8 cellular contexts compared by ENCODE assay signal in the genomic region with DNA sequence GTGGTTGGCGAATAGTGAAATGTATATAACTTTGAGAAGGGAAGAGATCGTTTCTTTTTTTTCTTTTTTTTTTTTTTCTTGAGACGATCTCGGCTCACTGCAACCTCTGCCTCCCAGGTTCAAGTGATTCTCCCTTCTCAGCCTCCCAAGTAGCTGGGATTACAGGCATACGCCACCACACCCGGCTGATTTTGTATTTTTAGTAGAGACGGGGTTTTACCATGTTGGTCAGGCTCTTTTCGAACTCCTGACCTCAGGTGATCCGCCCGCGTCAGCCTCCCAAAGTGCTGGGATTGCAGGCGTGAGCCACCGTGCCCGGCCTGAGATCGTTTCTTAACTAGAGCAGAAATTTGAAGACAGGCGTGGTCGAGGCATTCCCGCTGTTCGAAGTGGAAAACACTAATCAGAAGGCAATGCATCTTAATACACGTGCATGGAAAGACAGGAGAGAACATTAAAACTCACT. TPM values are rescaled to one million over a fixed set of nuclear protein-coding genes. Genes with fewer than 3 reads are reported as not detected.
DNase-seq lines count a peak whose midpoint lies in the region; ATAC-seq and TF ChIP-seq lines count a peak whose summit lies in the region.
"Not testable (repeated sequence)": the region's sequence is repeated elsewhere in the genome, so short reads cannot be mapped to it uniquely, and the experiment has no call there.

No MANE protein-coding gene starts in this region.

- H3K4me3 Mint-ChIP-seq in CD4-positive, alpha-beta T cell = peak overlapping the region; percentile 93
- H3K4me3 Mint-ChIP-seq in T-cell = peak overlapping the region; percentile 92 to 98 (median 95)

- H3K4me1 ChIP-seq in KMS-11 (ENCODE audit: low read depth, poor library complexity, severe bottlenecking) (peaks cover 23% of the 10 kb centered on the region), iPS-20b (ENCODE audit: insufficient read depth, low read length) (peaks cover 16% of the 10 kb centered on the region; the same call in 1 of the 2 replicates), stomach smooth muscle (ENCODE audit: control insufficient read depth, insufficient read depth, low read length) (peaks cover 32% of the 10 kb centered on the region)
- not testable (repeated sequence) for H3K4me1 ChIP-seq in endocrine pancreas (ENCODE audit: control insufficient read depth, insufficient read depth, low read length)

- peak overlapping the region; percentile 66 for H3K27ac Mint-ChIP-seq in CD4-positive, alpha-beta T cell
- H3K27ac Mint-ChIP-seq in T-cell = peak overlapping the region; percentile 89 to 93
- peak overlapping the region; percentile 69 to 86 for H3K27ac Mint-ChIP-seq in activated naive CD4-positive, alpha-beta T cell treated with anti-CD3 and anti-CD28 coated beads, Interleukin-2, amount 50 U/mL, for 72 hours

- not testable (repeated sequence) for ATAC-seq in CD4-positive, alpha-beta T cell (ENCODE audit: poor library complexity); T-cell (replicated peaks in 1 of 4); activated naive CD4-positive, alpha-beta T cell treated with anti-CD3 and anti-CD28 coated beads, Interleukin-2, amount 50 U/mL, for 72 hours

- CTCF ChIA-PET in CD4-positive, alpha-beta T cell (lab: Charles Lee) = interaction anchor here (0.8 to 2.5 kb wide), 8 partner anchors 18 to 218 kb away, joined by 3 to 29 read pairs (median 4); partner anchors contain the start of genes NUP133, TAF5L and URB2
- CTCF ChIA-PET in T-cell (lab: Charles Lee) = interaction anchor here in 1 of 2 donors (0.7 kb wide), 2 partner anchors 9 to 314 kb away, joined by 3 to 4 read pairs; no protein-coding TSS in a partner anchor

- H3K4me2 ChIP-seq in KMS-11 = peak overlapping the region; percentile 47
- H3K4me2 ChIP-seq in neural cell (ENCODE audit: low read length) = not testable (repeated sequence)

- H3K9ac ChIP-seq in KMS-11 (peak overlapping the region; percentile 64; the same call in 1 of the 2 replicates), endocrine pancreas (ENCODE audit: control insufficient read depth, insufficient read depth, low read length) (peak overlapping the region; percentile 8), neural cell (ENCODE audit: low read length) (peak overlapping the region; percentile 35), stomach smooth muscle (ENCODE audit: low read length in 2 of 2) (peak overlapping the region; percentile 59 to 73)
- H3K9ac ChIP-seq in iPS-20b (ENCODE audit: low read depth, low read length) = not testable (repeated sequence)

- H2AFZ ChIP-seq in KMS-11 (ENCODE audit: low read depth) = peak overlapping the region; percentile 64
- peak overlapping the region; percentile 34 for H2AFZ ChIP-seq in neural cell (ENCODE audit: low read depth, low read length)

- peaks cover 38% of the 10 kb centered on the region for H3K4me1 Mint-ChIP-seq in CD4-positive, alpha-beta T cell (ENCODE audit: low read depth)
- peaks cover 37 to 39% (median 38%) of the 10 kb centered on the region in 3 donors for H3K4me1 Mint-ChIP-seq in T-cell

- intact Hi-C loops in CD4-positive, alpha-beta T cell (cut with DNase I, micrococcal nuclease) = loop anchor here (1.0 to 5.0 kb wide), 6 partner anchors 17 to 507 kb away; partner anchors contain the start of genes NUP133 (in 2 of the 2), TAF5L (in 2 of the 2), URB2 (in 2 of the 2) and GALNT2 (in 1 of the 2)

- H3K36me3 Mint-ChIP-seq in CD4-positive, alpha-beta T cell (ENCODE audit: low read depth) = peaks cover 14% of the 10 kb centered on the region
- H3K36me3 Mint-ChIP-seq in T-cell; activated naive CD4-positive, alpha-beta T cell treated with anti-CD3 and anti-CD28 coated beads, Interleukin-2, amount 50 U/mL, for 72 hours: not testable (repeated sequence)

- TF ChIP-seq EP300 in neural cell (conservative IDR thresholded peaks at IDR 0.05; ENCODE audit: poor library complexity, severe bottlenecking) = not testable (repeated sequence)

- H3K27me3 ChIP-seq in CD4-positive, alpha-beta T cell (ENCODE audit: control insufficient read depth, insufficient read depth, low read length); KMS-11 (ENCODE audit: insufficient read depth, low read depth); endocrine pancreas (ENCODE audit: control insufficient read depth, insufficient read depth, low read length); neural cell (ENCODE audit: insufficient read depth, low read depth, low read length); stomach smooth muscle (ENCODE audit: control insufficient read depth in 1 of 2, insufficient read depth in 2 of 2, low read length in 2 of 2): not testable (repeated sequence)
- H3K27me3 ChIP-seq in iPS-20b (ENCODE audit: insufficient read depth, low read length) = peaks cover 12% of the 10 kb centered on the region; the same call in 1 of the 2 replicates

- not testable (repeated sequence) for H3F3A ChIP-seq in neural cell (ENCODE audit: insufficient read depth, low read length, poor library complexity, severe bottlenecking)

- not testable (repeated sequence) for H3K9me3 ChIP-seq in CD4-positive, alpha-beta T cell (ENCODE audit: control insufficient read depth, low read length); endocrine pancreas (ENCODE audit: control insufficient read depth, low read length); iPS-20b (ENCODE audit: insufficient read depth, low read depth, low read length); neural cell (ENCODE audit: low read length); stomach smooth muscle (ENCODE audit: control insufficient read depth in 2 of 2, low read length in 2 of 2)

- not testable (repeated sequence) for DNase-seq in CD4-positive, alpha-beta T cell; activated naive CD4-positive, alpha-beta T cell treated with anti-CD3 and anti-CD28 coated beads, Interleukin-2, amount 50 U/mL, for 72 hours (ENCODE audit: low spot score in 2 of 2)
- DNase-seq in T-cell = peak in 1 of 34 experiments; percentile 6

- H3K9me2 ChIP-seq in neural cell (ENCODE audit: insufficient read depth, low read length) = not testable (repeated sequence)

- POLR2A ChIA-PET in CD4-positive, alpha-beta T cell (lab: Charles Lee) = interaction anchor here (0.8 to 3.4 kb wide), 10 partner anchors 11 to 1394 kb away, joined by 3 to 85 read pairs (median 6); partner anchors contain the start of genes CCSAP, GALNT2, NUP133 and TAF5L
- POLR2A ChIA-PET in T-cell (lab: Charles Lee) = interaction anchor here in 1 of 2 donors (0.8 kb wide), 1 partner anchor 49 kb away, joined by 4 read pairs; no protein-coding TSS in a partner anchor

- peak overlapping the region; percentile 88 for H3K4me3 ChIP-seq in KMS-11 (IDR thresholded peaks at IDR 0.05; ENCODE audit: insufficient read depth, low read depth, low read length)
- H3K4me3 ChIP-seq in endocrine pancreas (ENCODE audit: control insufficient read depth, insufficient read depth, low read length) = not testable (repeated sequence)
- H3K4me3 ChIP-seq in iPS-20b (ENCODE audit: low read length) = peak overlapping the region; percentile 83
- peak overlapping the region; percentile 71 for H3K4me3 ChIP-seq in neural cell (ENCODE audit: low read length)
- peak overlapping the region; percentile 64 to 85 for H3K4me3 ChIP-seq in stomach smooth muscle (ENCODE audit: low read length in 2 of 2)

- H3K79me2 ChIP-seq in KMS-11 (ENCODE audit: insufficient read depth, low read depth) (peaks cover 36% of the 10 kb centered on the region), neural cell (replicated peaks; ENCODE audit: insufficient read depth, low read length) (peaks cover 31% of the 10 kb centered on the region)

- not testable (repeated sequence) for H3K9me3 Mint-ChIP-seq in CD4-positive, alpha-beta T cell; T-cell; activated naive CD4-positive, alpha-beta T cell treated with anti-CD3 and anti-CD28 coated beads, Interleukin-2, amount 50 U/mL, for 72 hours

- not testable (repeated sequence) for TF ChIP-seq CTCF in CD4-positive, alpha-beta T cell (IDR thresholded peaks at IDR 0.05); KMS-11 (conservative IDR thresholded peaks at IDR 0.05; ENCODE audit: low read depth, low read length); neural cell (IDR thresholded peaks at IDR 0.05; ENCODE audit: poor library complexity, severe bottlenecking)

- H3K27me3 Mint-ChIP-seq in CD4-positive, alpha-beta T cell; T-cell: not testable (repeated sequence)

- not testable (repeated sequence) for H4K20me1 ChIP-seq in KMS-11 (ENCODE audit: insufficient read depth); neural cell (ENCODE audit: insufficient read depth)

- H3K27ac ChIP-seq in CD4-positive, alpha-beta T cell (ENCODE audit: low read depth, low read length) = peak overlapping the region; percentile 35
- peak overlapping the region; percentile 83; the same call in 1 of the 2 replicates for H3K27ac ChIP-seq in KMS-11
- H3K27ac ChIP-seq in iPS-20b (ENCODE audit: low read length); neural cell (ENCODE audit: low read length): not testable (repeated sequence)
- H3K27ac ChIP-seq in stomach smooth muscle (ENCODE audit: low read length) = peak overlapping the region; percentile 76

- H3K36me3 ChIP-seq in KMS-11 (ENCODE audit: insufficient read depth); endocrine pancreas (ENCODE audit: control insufficient read depth, insufficient read depth, low read length); iPS-20b (ENCODE audit: insufficient read depth, low read depth, low read length); neural cell (ENCODE audit: insufficient read depth, low read length); stomach smooth muscle (ENCODE audit: control insufficient read depth in 2 of 2, insufficient read depth in 2 of 2, low read length in 2 of 2): not testable (repeated sequence)

- not testable (repeated sequence) for TF ChIP-seq RAD21 in neural cell (conservative IDR thresholded peaks at IDR 0.05)

RNA-seq across cellular contexts. Expression of gene ABCB10, which starts 0.9 kb away (rescaled TPM):
- 10 to 100 TPM in 1 of 2 experiments, 1 to 10 TPM in 1; 9.8 to 11.0 TPM for total RNA-seq in CD4-positive, alpha-beta T cell
- 10 to 100 TPM; 15.8 to 18.9 (median 18.2) TPM for total RNA-seq in T-cell
- total RNA-seq in activated naive CD4-positive, alpha-beta T cell treated with anti-CD3 and anti-CD28 coated beads, Interleukin-2, amount 50 U/mL, for 72 hours = 10 to 100 TPM; 17.4 to 39.3 TPM
- 27.9 and 31.4 TPM in 2 replicates for polyA plus RNA-seq in neural cell
- 18.9 and 20.9 TPM in 2 replicates for polyA minus RNA-seq in neural cell

RNA-seq across cellular contexts. Expression of gene NUP133, which starts 51.2 kb away (rescaled TPM):
- 10 to 100 TPM; 42.0 to 45.3 TPM for total RNA-seq in CD4-positive, alpha-beta T cell
- 10 to 100 TPM; 32.3 to 47.6 (median 45.3) TPM for total RNA-seq in T-cell
- 10 to 100 TPM; 52.7 to 55.7 TPM for total RNA-seq in activated naive CD4-positive, alpha-beta T cell treated with anti-CD3 and anti-CD28 coated beads, Interleukin-2, amount 50 U/mL, for 72 hours
- polyA plus RNA-seq in neural cell = 60.2 and 73.4 TPM in 2 replicates
- 85.7 and 87.5 TPM in 2 replicates for polyA minus RNA-seq in neural cell
